Comparison of ENCODE assay signal across 16 cellular contexts in the genomic region with DNA sequence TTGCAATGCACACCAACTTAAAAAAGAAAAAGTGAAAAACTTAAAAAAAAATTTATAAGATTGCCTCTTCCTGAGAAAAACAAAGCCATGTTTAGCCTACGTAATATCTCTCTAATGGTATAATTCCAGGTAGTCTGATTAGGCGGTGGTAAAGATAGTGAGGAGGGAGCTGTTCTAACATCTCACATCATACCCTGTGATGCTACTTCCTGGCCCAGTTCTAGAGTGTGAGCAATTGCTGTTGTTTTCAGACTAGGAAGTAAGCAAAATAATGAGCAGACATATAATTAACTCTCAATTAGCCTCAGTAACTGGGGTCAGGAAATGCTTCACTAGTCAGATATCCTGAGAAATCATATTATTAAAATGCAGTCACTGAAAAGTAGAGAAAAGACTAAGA.
DNase-seq lines count a peak whose midpoint lies in the region; ATAC-seq, FAIRE-seq and TF ChIP-seq lines count a peak whose summit lies in the region.
"Had no signal": no experiment of that assay in that cellular context is flagged by ENCODE, and none has a peak within 500 bp of the region (broad histone marks: within the 10 kb centered on the region; RNA-seq: fewer than 3 reads in every experiment).

No MANE protein-coding gene starts in this region.

- CTCF ChIA-PET in Panc1 (lab: Charles Lee) = no interaction called here

- ATAC-seq in Panc1 = no peak
- ATAC-seq in memory B cell (ENCODE audit: low read depth) = peak; percentile 46
- no peak for ATAC-seq in stimulated activated naive CD8-positive, alpha-beta T cell treated with anti-CD3 and anti-CD28 coated beads, Interleukin-15, Interleukin-2, amounts not matched to agents 100 U/mL and 50 U/mL, for 24 hours

- peak; percentile 62 for FAIRE-seq in G401.6 (lab: Jason Lieb, UNC)

- in situ Hi-C loops in Panc1 (cut with HindIII; ENCODE audit: low pct_unique_long_range_greater_than_20kb, low sequenced_read_pairs) = no loop called here

- no peak overlapping the region for H3K4me3 Mint-ChIP-seq in memory B cell
- H3K4me3 Mint-ChIP-seq: CD4-positive, alpha-beta T cell had no signal

- H3K9me3 ChIP-seq in BLaER1 = peaks cover under 1% of the 10 kb centered on the region; the same call in 1 of the 2 replicates
- peaks cover 10% of the 10 kb centered on the region; the same call in 1 of the 2 replicates for H3K9me3 ChIP-seq in Panc1 (ENCODE audit: control insufficient read depth, insufficient read depth, low read depth, low read length)

- H3K27me3 ChIP-seq in BLaER1 (no peaks in the 10 kb centered on the region), Panc1 (ENCODE audit: control insufficient read depth, insufficient read depth, low read length) (no peaks in the 10 kb centered on the region)

- H3K4me1 ChIP-seq in BLaER1 (peaks cover 34% of the 10 kb centered on the region), Panc1 (ENCODE audit: control insufficient read depth, insufficient read depth, low read length) (peaks cover 32% of the 10 kb centered on the region)

- intact Hi-C loops in Panc1 (cut with micrococcal nuclease; ENCODE audit: unreplicated experiment) = loop anchor here (10.0 kb wide), 1 partner anchor 107 kb away; no protein-coding TSS in a partner anchor

- H3K9ac ChIP-seq in BLaER1 = no peak overlapping the region

- H3K27ac ChIP-seq in BLaER1 (no peak overlapping the region), Panc1 (ENCODE audit: low read length) (peak overlapping the region; percentile 94)

- no peak for DNase-seq in Panc1 (ENCODE audit: low read depth, low spot score)
- DNase-seq in memory B cell (ENCODE audit: low spot score in 2 of 2) = no peak
- no peak for DNase-seq in activated effector memory CD4-positive, alpha-beta T cell treated with anti-CD3 and anti-CD28 coated beads, Interleukin-2, amount 50 U/mL, for 16 hours
- DNase-seq in activated naive CD4-positive, alpha-beta T cell (lab: John Stamatoyannopoulos, UW) = no peak
- no peak for DNase-seq in stimulated activated naive CD8-positive, alpha-beta T cell treated with anti-CD3 and anti-CD28 coated beads, Interleukin-15, Interleukin-2, amounts not matched to agents 100 U/mL and 50 U/mL, for 24 hours
- DNase-seq: ACHN; AML-193; Calu3; CD4-positive, alpha-beta T cell; DMS53; GOT3; NCI-H1092 treated with DMSO at 0.1 percent for 48 hours; NCI-H187 treated with DMSO at 0.1 percent for 48 hours; NCI-H526 treated with DMSO at 0.1 percent for 48 hours had no signal

- H3K27me3 Mint-ChIP-seq in memory B cell = no peaks in the 10 kb centered on the region
- H3K27me3 Mint-ChIP-seq: CD4-positive, alpha-beta T cell had no signal

- no peak overlapping the region for H3K4me3 ChIP-seq in BLaER1
- H3K4me3 ChIP-seq in Panc1 (ENCODE audit: low read depth in 2 of 2, low read length in 2 of 2) = no peak overlapping the region

- BruUV-seq in Panc1 (replicated peaks; lab: Mats Ljungman, UMichigan) = no TSS peak

- H3K4me1 Mint-ChIP-seq in memory B cell = peaks cover 9% of the 10 kb centered on the region

- no peaks in the 10 kb centered on the region for H3K36me3 Mint-ChIP-seq in memory B cell

- H3K27ac Mint-ChIP-seq in memory B cell = no peak overlapping the region
- H3K27ac Mint-ChIP-seq: CD4-positive, alpha-beta T cell had no signal

- no peaks in the 10 kb centered on the region for H3K36me3 ChIP-seq in BLaER1
- no peaks in the 10 kb centered on the region for H3K36me3 ChIP-seq in Panc1 (ENCODE audit: control insufficient read depth, insufficient read depth, low read length)

- TF ChIP-seq CTCF in Panc1 (IDR thresholded peaks at IDR 0.05) = no peak

- POLR2A ChIA-PET in Panc1 (lab: Charles Lee) = interaction anchor here (0.8 kb wide), 1 partner anchor 26 kb away, joined by 4 read pairs; no protein-coding TSS in a partner anchor

- no peaks in the 10 kb centered on the region for H4K20me1 ChIP-seq in BLaER1

- peak overlapping the region; percentile 67; the same call in 1 of the 2 replicates for H3K4me2 ChIP-seq in BLaER1

- peaks cover 3% of the 10 kb centered on the region for H3K9me3 Mint-ChIP-seq in memory B cell
- H3K9me3 Mint-ChIP-seq: CD4-positive, alpha-beta T cell had no signal
